12 cellular contexts compared by ENCODE assay signal in genomic region chr6:4802312-4802935, GRCh38. TPM values are rescaled to one million over a fixed set of nuclear protein-coding genes. Genes with fewer than 3 reads are reported as not detected.
DNase-seq lines count a peak whose midpoint lies in the region; ATAC-seq and TF ChIP-seq lines count a peak whose summit lies in the region.
"Had no signal": no experiment of that assay in that cellular context is flagged by ENCODE, and none has a peak within 500 bp of the region (broad histone marks: within the 10 kb centered on the region; RNA-seq: fewer than 3 reads in every experiment).

No MANE protein-coding gene starts in this region.

- H3K4me2 ChIP-seq in MM.1S (ENCODE audit: low read depth, low read length), result no peak overlapping the region

- H2AFZ ChIP-seq in MM.1S (ENCODE audit: low read length), result no peak overlapping the region

- H3K79me2 ChIP-seq in MM.1S (ENCODE audit: low read length), result peaks cover 100% of the 10 kb centered on the region

- H3K4me1 ChIP-seq in MM.1S (ENCODE audit: low read length) (peaks cover 23% of the 10 kb centered on the region), aorta (ENCODE audit: control insufficient read depth in 1 of 2, insufficient read depth in 2 of 2, low read length in 2 of 2) (no peaks in the 10 kb centered on the region)

- peaks cover 86% of the 10 kb centered on the region for H3K4me1 Mint-ChIP-seq in activated naive CD4-positive, alpha-beta T cell treated with anti-CD3 and anti-CD28 coated beads, Interleukin-2, amount 50 U/mL, for 24 hours
- peaks cover 23% of the 10 kb centered on the region for H3K4me1 Mint-ChIP-seq in activated naive CD4-positive, alpha-beta T cell treated with anti-CD3 and anti-CD28 coated beads, Interleukin-2, amount 10 ng/mL, durations not matched to agents 7 days and 5 days

- H3K27ac ChIP-seq in MM.1S (ENCODE audit: low read length) (no peak overlapping the region), aorta (ENCODE audit: low read depth in 1 of 2, low read length in 2 of 2) (no peak overlapping the region)
- H3K27ac ChIP-seq: thoracic aorta had no signal

- H3K9me2 ChIP-seq in MM.1S (replicated peaks; ENCODE audit: insufficient read depth, low read length), result no peaks in the 10 kb centered on the region

- no peaks in the 10 kb centered on the region for H3K27me3 ChIP-seq in MM.1S (replicated peaks; ENCODE audit: insufficient read depth, low read length)
- no peaks in the 10 kb centered on the region for H3K27me3 ChIP-seq in aorta (ENCODE audit: control insufficient read depth in 1 of 2, insufficient read depth in 2 of 2, low read length in 1 of 2)

- CTCF ChIA-PET in activated naive CD4-positive, alpha-beta T cell treated with anti-CD3 and anti-CD28 coated beads, Interleukin-2, amount 10 ng/mL, durations not matched to agents 7 days and 5 days (lab: Charles Lee), result interaction anchor here (1.3 kb wide), 1 partner anchor 12 kb away, joined by 4 read pairs; no protein-coding TSS in a partner anchor

- no peak overlapping the region for H3K27ac Mint-ChIP-seq in activated naive CD4-positive, alpha-beta T cell treated with anti-CD3 and anti-CD28 coated beads, Interleukin-2, amount 50 U/mL, for 24 hours
- H3K27ac Mint-ChIP-seq in activated naive CD4-positive, alpha-beta T cell treated with anti-CD3 and anti-CD28 coated beads, Interleukin-2, amount 10 ng/mL, durations not matched to agents 7 days and 5 days, result no peak overlapping the region

- DNase-seq in activated naive CD4-positive, alpha-beta T cell treated with anti-CD3 and anti-CD28 coated beads, Interleukin-2, amount 10 ng/mL, durations not matched to agents 7 days and 5 days, result no peak
- no peak for DNase-seq in NCI-H2196 (lab: John Stamatoyannopoulos, UW; ENCODE audit: unreplicated experiment)
- DNase-seq in MM.1S, result no peak
- DNase-seq in HT-29 (ENCODE audit: low spot score), result no peak
- no peak for DNase-seq in aorta
- DNase-seq: activated T-cell treated with anti-CD3 and anti-CD28 coated beads, Interleukin-2, amount 50 U/mL, for 48 hours; hypothalamus; T-helper 2 cell had no signal

- H3K36me3 Mint-ChIP-seq in activated naive CD4-positive, alpha-beta T cell treated with anti-CD3 and anti-CD28 coated beads, Interleukin-2, amount 50 U/mL, for 24 hours, result peaks cover 7% of the 10 kb centered on the region
- peaks cover 6% of the 10 kb centered on the region for H3K36me3 Mint-ChIP-seq in activated naive CD4-positive, alpha-beta T cell treated with anti-CD3 and anti-CD28 coated beads, Interleukin-2, amount 10 ng/mL, durations not matched to agents 7 days and 5 days

- intact Hi-C loops in aorta (cut with DNase I), result no loop called here

- peaks cover 10% of the 10 kb centered on the region; the same call in 1 of the 2 replicates for H3F3A ChIP-seq in MM.1S (ENCODE audit: insufficient read depth, low read length)

- H3K4me3 Mint-ChIP-seq in activated naive CD4-positive, alpha-beta T cell treated with anti-CD3 and anti-CD28 coated beads, Interleukin-2, amount 50 U/mL, for 24 hours, result peak overlapping the region; percentile 11
- no peak overlapping the region for H3K4me3 Mint-ChIP-seq in activated naive CD4-positive, alpha-beta T cell treated with anti-CD3 and anti-CD28 coated beads, Interleukin-2, amount 10 ng/mL, durations not matched to agents 7 days and 5 days

- H3K27me3 Mint-ChIP-seq in activated naive CD4-positive, alpha-beta T cell treated with anti-CD3 and anti-CD28 coated beads, Interleukin-2, amount 50 U/mL, for 24 hours, result no peaks in the 10 kb centered on the region
- no peaks in the 10 kb centered on the region for H3K27me3 Mint-ChIP-seq in activated naive CD4-positive, alpha-beta T cell treated with anti-CD3 and anti-CD28 coated beads, Interleukin-2, amount 10 ng/mL, durations not matched to agents 7 days and 5 days

- H3K9me3 ChIP-seq in MM.1S (replicated peaks; ENCODE audit: insufficient read depth, low read length) (no peaks in the 10 kb centered on the region), aorta (ENCODE audit: control insufficient read depth, low read length) (no peaks in the 10 kb centered on the region)

- no peaks in the 10 kb centered on the region for H3K9me3 Mint-ChIP-seq in activated naive CD4-positive, alpha-beta T cell treated with anti-CD3 and anti-CD28 coated beads, Interleukin-2, amount 50 U/mL, for 24 hours
- peaks cover 11% of the 10 kb centered on the region for H3K9me3 Mint-ChIP-seq in activated naive CD4-positive, alpha-beta T cell treated with anti-CD3 and anti-CD28 coated beads, Interleukin-2, amount 10 ng/mL, durations not matched to agents 7 days and 5 days

- 95 to 96% methylated on average over 4 of the region's 4 CpGs for WGBS in aorta, 2 donors

- H3K36me3 ChIP-seq in MM.1S (replicated peaks; ENCODE audit: insufficient read depth, low read length) (no peaks in the 10 kb centered on the region), aorta (ENCODE audit: control insufficient read depth in 1 of 2, insufficient read depth in 2 of 2, low read length in 1 of 2) (no peaks in the 10 kb centered on the region)
- H3K36me3 ChIP-seq: thoracic aorta had no signal

- no peak for TF ChIP-seq CTCF in MM.1S (IDR thresholded peaks at IDR 0.05; ENCODE audit: low read length)

- H3K4me3 ChIP-seq in MM.1S (ENCODE audit: low read length), result no peak overlapping the region
- H3K4me3 ChIP-seq in aorta (ENCODE audit: low read length in 2 of 2), result no peak overlapping the region
- H3K4me3 ChIP-seq: thoracic aorta had no signal

- H3K9ac ChIP-seq in MM.1S (ENCODE audit: low read length), result no peak overlapping the region

- peaks cover 80% of the 10 kb centered on the region for H4K20me1 ChIP-seq in MM.1S (ENCODE audit: insufficient read depth, low read length)

- ATAC-seq in HG02610 (IDR thresholded peaks at IDR 0.05; ENCODE audit: unreplicated experiment) (peak; percentile 48), HG03457 (IDR thresholded peaks at IDR 0.05; ENCODE audit: unreplicated experiment) (peak; percentile 35), aorta (ENCODE audit: low FRiP score) (no peak)

RNA-seq across cellular contexts. Expression of gene CDYL, which starts 26.2 kb away (rescaled TPM):
- total RNA-seq in HT-29 (2014; rRNA removed; shearing (Covaris generic)), result 33.1 and 41.6 TPM in 2 replicates
- total RNA-seq in aorta, result 10 to 100 TPM; 42.9 to 44.2 TPM
- polyA plus RNA-seq in aorta, result 1 to 10 TPM; 9.6 to 9.9 TPM
